Comparison of ENCODE assay signal across 30 cellular contexts in the genomic region with DNA sequence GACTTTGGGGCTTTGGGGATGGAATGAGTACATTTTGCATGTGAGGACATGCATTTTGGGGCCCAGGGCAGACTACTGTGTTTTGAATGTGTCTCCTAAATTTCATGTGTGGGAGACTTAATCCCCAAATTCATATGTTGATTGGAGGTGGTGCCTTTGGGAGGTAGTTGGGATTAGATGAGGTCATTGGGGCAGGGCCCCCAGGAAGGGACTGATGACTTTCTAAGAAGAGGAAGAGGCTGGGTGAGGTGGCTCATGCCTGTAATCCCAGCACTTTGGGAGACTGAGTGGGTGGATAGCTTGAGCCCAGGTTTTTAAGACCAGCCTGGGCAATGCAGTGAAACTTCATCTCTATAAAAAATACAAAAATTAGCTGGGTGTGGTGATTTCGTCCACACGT.
"Had no signal": no experiment of that assay in that cellular context is flagged by ENCODE, and none has a peak within 500 bp of the region (broad histone marks: within the 10 kb centered on the region; RNA-seq: fewer than 3 reads in every experiment).

No MANE protein-coding gene starts in this region.

- H3K4me1 Mint-ChIP-seq: activated CD4-positive, alpha-beta T cell treated with anti-CD3 and anti-CD28 coated beads for 36 hours; activated CD4-positive, alpha-beta T cell treated with anti-CD3 and anti-CD28 coated beads, Interleukin-2, amount 10 ng/mL, durations not matched to agents 7 days and 5 days; activated naive CD8-positive, alpha-beta T cell treated with anti-CD3 and anti-CD28 coated beads, Interleukin-2, amount 50 U/mL, for 24 hours had no signal

- H3K36me3 Mint-ChIP-seq: activated naive CD8-positive, alpha-beta T cell; brain; WTC11 had no signal

- H3K4me1 ChIP-seq: SJCRH30 had no signal

- H3K36me3 ChIP-seq: MG63, SJCRH30 had no signal

- H3K27me3 Mint-ChIP-seq: activated CD4-positive, alpha-beta T cell treated with anti-CD3 and anti-CD28 coated beads for 36 hours; activated CD4-positive, alpha-beta T cell treated with anti-CD3 and anti-CD28 coated beads, Interleukin-2, amount 10 ng/mL, durations not matched to agents 7 days and 5 days; activated naive CD8-positive, alpha-beta T cell treated with anti-CD3 and anti-CD28 coated beads, Interleukin-2, amount 50 U/mL, for 24 hours; activated T-cell treated with anti-CD3 and anti-CD28 coated beads, Interleukin-2, amount 50 U/mL, for 24 hours had no signal

- DNase-seq: activated CD4-positive, alpha-beta T cell treated with anti-CD3 and anti-CD28 coated beads for 36 hours; activated CD4-positive, alpha-beta T cell treated with anti-CD3 and anti-CD28 coated beads, Interleukin-2, amount 10 ng/mL, durations not matched to agents 7 days and 5 days; activated CD4-positive, alpha-beta T cell treated with anti-CD3 and anti-CD28 coated beads, Interleukin-2, amount 50 U/mL, for 48 hours; activated CD8-positive, alpha-beta T cell treated with anti-CD3 and anti-CD28 coated beads, Interleukin-2, amount 10 ng/mL, durations not matched to agents 7 days and 5 days; activated gamma-delta T cell; activated naive CD4-positive, alpha-beta T cell treated with anti-CD3 and anti-CD28 coated beads for 36 hours; activated naive CD8-positive, alpha-beta T cell treated with anti-CD3 and anti-CD28 coated beads, Interleukin-2, amount 50 U/mL, for 24 hours; activated T-cell treated with anti-CD3 and anti-CD28 coated beads, Interleukin-2, amount 50 U/mL, for 24 hours; anterior cingulate cortex; central memory CD4-positive, alpha-beta T cell; Kasumi-1; MG63; NCI-H1092; NCI-H146; NCI-H187; NCI-H2081; NCI-H2171 treated with DMSO at 0.1 percent for 48 hours; NCI-H226; NCI-H524; SHP77; SJCRH30 had no signal

- H3K9me3 ChIP-seq: MG63, SJCRH30 had no signal

- H3K27ac Mint-ChIP-seq: activated CD4-positive, alpha-beta T cell treated with anti-CD3 and anti-CD28 coated beads for 36 hours; activated CD4-positive, alpha-beta T cell treated with anti-CD3 and anti-CD28 coated beads, Interleukin-2, amount 10 ng/mL, durations not matched to agents 7 days and 5 days; activated CD8-positive, alpha-beta T cell treated with anti-CD3 and anti-CD28 coated beads, Interleukin-2, amount 10 ng/mL, durations not matched to agents 7 days and 5 days; activated naive CD4-positive, alpha-beta T cell treated with anti-CD3 and anti-CD28 coated beads for 36 hours; activated naive CD8-positive, alpha-beta T cell; activated naive CD8-positive, alpha-beta T cell treated with anti-CD3 and anti-CD28 coated beads, Interleukin-2, amount 50 U/mL, for 24 hours; activated T-cell treated with anti-CD3 and anti-CD28 coated beads, Interleukin-2, amount 50 U/mL, for 24 hours; activated T-helper 2 cell treated with anti-CD3 and anti-CD28 coated beads, Interferon-gamma antibody, Interleukin-2, Interleukin-4, amounts not matched to agents 10 μg/mL and 5 μg/mL and 100 μg/mL, durations not matched to agents 14 hours and 24 hours and 36 hours; brain; T-helper 1 cell treated with Interleukin-12 subunit alpha and Interleukin-12 subunit beta and Interleukin-4 antibody, amounts not matched to agents 30 μg/mL and 1 μg/mL, for 36 hours; T-helper 2 cell treated with Interferon-gamma antibody and Interleukin-4, amounts not matched to agents 5 μg/mL and 100 μg/mL, for 36 hours; WTC11 had no signal

- H3K4me3 ChIP-seq: MG63, SJCRH30, SK-N-MC had no signal

- ATAC-seq: activated CD4-positive, alpha-beta T cell treated with anti-CD3 and anti-CD28 coated beads for 36 hours; activated CD4-positive, CD25-positive, alpha-beta regulatory T cell treated with anti-CD3 and anti-CD28 coated beads, Interleukin-2, amount 50 U/mL, for 24 hours; activated CD8-positive, alpha-beta T cell treated with anti-CD3 and anti-CD28 coated beads, Interleukin-2, amount 10 ng/mL, durations not matched to agents 7 days and 5 days; activated naive CD8-positive, alpha-beta T cell treated with anti-CD3 and anti-CD28 coated beads, Interleukin-2, amount 50 U/mL, for 24 hours; Panc1; WTC11 had no signal

- H3K27me3 ChIP-seq: MG63, SJCRH30 had no signal

- H3K27ac ChIP-seq: SJCRH30, SK-N-MC had no signal

- H3K9me3 Mint-ChIP-seq: activated CD4-positive, alpha-beta T cell treated with anti-CD3 and anti-CD28 coated beads, Interleukin-2, amount 10 ng/mL, durations not matched to agents 7 days and 5 days; activated naive CD4-positive, alpha-beta T cell treated with anti-CD3 and anti-CD28 coated beads for 36 hours; activated naive CD8-positive, alpha-beta T cell treated with anti-CD3 and anti-CD28 coated beads, Interleukin-2, amount 50 U/mL, for 24 hours; activated T-cell treated with anti-CD3 and anti-CD28 coated beads, Interleukin-2, amount 50 U/mL, for 24 hours; activated T-helper 2 cell treated with anti-CD3 and anti-CD28 coated beads, Interferon-gamma antibody, Interleukin-2, Interleukin-4, amounts not matched to agents 10 μg/mL and 5 μg/mL and 100 μg/mL, durations not matched to agents 14 hours and 24 hours and 36 hours; T-helper 1 cell treated with Interleukin-12 subunit alpha and Interleukin-12 subunit beta and Interleukin-4 antibody, amounts not matched to agents 30 μg/mL and 1 μg/mL, for 36 hours; T-helper 2 cell treated with Interferon-gamma antibody and Interleukin-4, amounts not matched to agents 5 μg/mL and 100 μg/mL, for 36 hours; WTC11 had no signal

- H3K4me3 Mint-ChIP-seq: activated CD4-positive, alpha-beta T cell treated with anti-CD3 and anti-CD28 coated beads for 36 hours; activated CD4-positive, alpha-beta T cell treated with anti-CD3 and anti-CD28 coated beads, Interleukin-2, amount 10 ng/mL, durations not matched to agents 7 days and 5 days; activated CD8-positive, alpha-beta T cell treated with anti-CD3 and anti-CD28 coated beads, Interleukin-2, amount 10 ng/mL, durations not matched to agents 7 days and 5 days; activated naive CD4-positive, alpha-beta T cell treated with anti-CD3 and anti-CD28 coated beads for 36 hours; activated naive CD8-positive, alpha-beta T cell; activated naive CD8-positive, alpha-beta T cell treated with anti-CD3 and anti-CD28 coated beads, Interleukin-2, amount 50 U/mL, for 24 hours; activated T-cell treated with anti-CD3 and anti-CD28 coated beads, Interleukin-2, amount 50 U/mL, for 24 hours; brain; T-helper 1 cell treated with Interleukin-12 subunit alpha and Interleukin-12 subunit beta and Interleukin-4 antibody, amounts not matched to agents 30 μg/mL and 1 μg/mL, for 36 hours; T-helper 2 cell treated with Interferon-gamma antibody and Interleukin-4, amounts not matched to agents 5 μg/mL and 100 μg/mL, for 36 hours; WTC11 had no signal
